In genomic region chr13:41150058-41150457, GRCh38 we compare ENCODE assay signal across 25 cellular contexts. TPM values are rescaled to one million over a fixed set of nuclear protein-coding genes. Genes with fewer than 3 reads are reported as not detected.
DNase-seq lines count a peak whose midpoint lies in the region; ATAC-seq, FAIRE-seq and TF ChIP-seq lines count a peak whose summit lies in the region.
"Had no signal": no experiment of that assay in that cellular context is flagged by ENCODE, and none has a peak within 500 bp of the region (broad histone marks: within the 10 kb centered on the region; RNA-seq: fewer than 3 reads in every experiment).

No MANE protein-coding gene starts in this region.

- H2BK15ac ChIP-seq in IMR-90 (ENCODE audit: low read depth, low read length), result no peak overlapping the region

- H2AFZ ChIP-seq in IMR-90 (replicated peaks; ENCODE audit: low read length, poor library complexity) (no peak overlapping the region), K562 (ENCODE audit: low read depth, low read length) (no peak overlapping the region)
- H2AFZ ChIP-seq: GM23248 had no signal

- no peak overlapping the region for H2AK9ac ChIP-seq in IMR-90 (replicated peaks; ENCODE audit: low read depth, low read length, poor library complexity)

- H3K4me1 ChIP-seq in IMR-90 (ENCODE audit: control insufficient read depth, insufficient read depth, low read length) (peaks cover 3% of the 10 kb centered on the region), K562 (replicated peaks in 1 of 2; ENCODE audit: control insufficient read depth in 2 of 2, insufficient read depth in 2 of 2, low read length in 2 of 2) (no peaks in the 10 kb centered on the region)
- H3K4me1 ChIP-seq: BE2C, HAP-1 had no signal

- H3K27me3 Mint-ChIP-seq in immature natural killer cell (ENCODE audit: low read depth in 3 of 3), result peaks cover 8 to 10% (median 8%) of the 10 kb centered on the region in 3 donors
- H3K27me3 Mint-ChIP-seq: CD4-positive, CD25-positive, alpha-beta regulatory T cell; IgD-negative memory B cell had no signal

- WGBS in IMR-90 (ENCODE audit: extremely low coverage in 2 of 2, insufficient read length in 1 of 2), 2 experiments, result 86% methylated on average over 1 of the region's 2 CpGs; no CpG with 5 or more reads in 1 of the 2 experiments
- 14% methylated on average over 2 of the region's 2 CpGs for WGBS in K562 (ENCODE audit: insufficient coverage, low coverage, missing lambda C conversion rate)

- in situ Hi-C loops in IMR-90 (cut with MboI; ENCODE audit: low sequenced_read_pairs), result no loop called here
- in situ Hi-C loops in K562 (cut with MboI), result no loop called here

- no peaks in the 10 kb centered on the region for H3K27me3 ChIP-seq in IMR-90 (ENCODE audit: control insufficient read depth, insufficient read depth, low read length)
- H3K27me3 ChIP-seq in K562 (ENCODE audit: control insufficient read depth in 2 of 2, insufficient read depth in 2 of 2, low read length in 2 of 2), result no peaks in the 10 kb centered on the region
- H3K27me3 ChIP-seq: BE2C had no signal

- no peak overlapping the region for H3K56ac ChIP-seq in IMR-90 (ENCODE audit: extremely low read depth, insufficient read depth, low read length)

- H3K36me3 ChIP-seq in IMR-90 (ENCODE audit: control insufficient read depth, insufficient read depth, low read length), result no peaks in the 10 kb centered on the region
- H3K36me3 ChIP-seq in K562 (ENCODE audit: control insufficient read depth, insufficient read depth, low read length), result no peaks in the 10 kb centered on the region
- H3K36me3 ChIP-seq: BE2C, HAP-1 had no signal

- no peak overlapping the region for H2BK20ac ChIP-seq in IMR-90 (ENCODE audit: low read depth, low read length)

- H3K23ac ChIP-seq in IMR-90 (ENCODE audit: low read depth, low read length), result no peak overlapping the region

- H3K27ac Mint-ChIP-seq in immature natural killer cell, result no peak overlapping the region
- H3K27ac Mint-ChIP-seq: CD4-positive, CD25-positive, alpha-beta regulatory T cell; CD8-positive, alpha-beta memory T cell had no signal

- DNase-seq in HT1080 (ENCODE audit: low read depth) (peak; percentile 11), IMR-90 (no peak), K562 (ENCODE audit: extremely low read depth in 1 of 4, low spot score in 3 of 4) (no peak), NCI-H82 treated with DMSO at 0.1 percent for 48 hours (lab: John Stamatoyannopoulos, UW; ENCODE audit: unreplicated experiment) (no peak), immature natural killer cell (no peak), NCI-H187 (lab: John Stamatoyannopoulos, UW) (no peak)
- DNase-seq: ACHN; BE2C; C1 segment of cervical spinal cord; CD4-positive, CD25-positive, alpha-beta regulatory T cell; CD8-positive, alpha-beta memory T cell; COR-L47; DMS 273 treated with DMSO at 0.1 percent for 48 hours; DMS79; GF-D8; GM23248 had no signal

- H3K27ac ChIP-seq in IMR-90 (ENCODE audit: insufficient read depth, low read length), result no peak overlapping the region
- H3K27ac ChIP-seq in K562 (ENCODE audit: extremely low read depth, low read depth, low read length), result no peak overlapping the region
- H3K27ac ChIP-seq: GM23248, HL-60, KMS-11 had no signal

- no peaks in the 10 kb centered on the region for H3K79me1 ChIP-seq in IMR-90 (ENCODE audit: low read depth in 1 of 2, low read length in 2 of 2)

- no peak for FAIRE-seq in K562 (lab: Jason Lieb, UNC)
- FAIRE-seq: A204.1, GM19239, HTR-8/SVneo had no signal

- H4K91ac ChIP-seq in IMR-90 (ENCODE audit: insufficient read depth, low read depth, low read length), result no peak overlapping the region

- H3K9me3 ChIP-seq in IMR-90 (ENCODE audit: control insufficient read depth, insufficient read depth, low read length) (peaks cover 45% of the 10 kb centered on the region), K562 (replicated peaks; ENCODE audit: control insufficient read depth, insufficient read depth, low read depth, low read length) (peaks cover 17% of the 10 kb centered on the region)
- H3K9me3 ChIP-seq: BE2C had no signal

- H3K14ac ChIP-seq in IMR-90 (replicated peaks; ENCODE audit: low read depth, low read length), result no peak overlapping the region

- H3K4me3 Mint-ChIP-seq in immature natural killer cell, result no peak overlapping the region
- H3K4me3 Mint-ChIP-seq: CD4-positive, CD25-positive, alpha-beta regulatory T cell; CD8-positive, alpha-beta memory T cell had no signal

- no peak for TF ChIP-seq CTCF in IMR-90 (conservative IDR thresholded peaks at IDR 0.05; ENCODE audit: low read depth, low read length)
- TF ChIP-seq CTCF in K562 (IDR thresholded peaks at IDR 0.05 in 2 of 3, conservative IDR thresholded peaks at IDR 0.05 in 1 of 3; ENCODE audit: insufficient read depth in 2 of 3, low read depth in 1 of 3, low read length in 3 of 3), result no peak

- H3K4me3 ChIP-seq in IMR-90 (ENCODE audit: insufficient read depth, low read depth, low read length) (no peak overlapping the region), K562 (no peak overlapping the region)
- H3K4me3 ChIP-seq: GM23248, HAP-1 had no signal

- BruUV-seq in IMR-90 (replicated peaks; lab: Mats Ljungman, UMichigan) (no TSS peak), K562 (replicated peaks; lab: Mats Ljungman, UMichigan) (no TSS peak)

- H4K5ac ChIP-seq in IMR-90 (ENCODE audit: low read depth, low read length), result no peak overlapping the region

- CTCF ChIA-PET in IMR-90 (lab: Yijun Ruan, JAX) (no interaction called here), K562 (lab: Yijun Ruan, JAX; ENCODE audit: low intra/inter-chr PET ratio) (no interaction called here)

- no peaks in the 10 kb centered on the region for H4K20me1 ChIP-seq in IMR-90 (ENCODE audit: insufficient read depth, low read length)
- no peaks in the 10 kb centered on the region for H4K20me1 ChIP-seq in K562 (replicated peaks; ENCODE audit: control insufficient read depth, insufficient read depth, low read length)

- H3K4me2 ChIP-seq in IMR-90 (ENCODE audit: low read depth, low read length) (no peak overlapping the region), K562 (ENCODE audit: insufficient read depth, low read length) (no peak overlapping the region)
- H3K4me2 ChIP-seq: KMS-11 had no signal

- ATAC-seq in IMR-90 (ENCODE audit: low read depth) (no peak), K562 (no peak), esophagus mucosa (peak; percentile 63), GM18505 (IDR thresholded peaks at IDR 0.05; ENCODE audit: unreplicated experiment) (no peak)

- no peak overlapping the region for H3K4ac ChIP-seq in IMR-90 (ENCODE audit: low read depth, low read length)

- H3K79me2 ChIP-seq in K562 (ENCODE audit: control insufficient read depth, insufficient read depth, low read length), result no peaks in the 10 kb centered on the region

- H3K36me3 Mint-ChIP-seq in immature natural killer cell, result peaks cover 59 to 66% (median 61%) of the 10 kb centered on the region in 3 donors

- H2BK5ac ChIP-seq in IMR-90 (ENCODE audit: low read depth, low read length, poor library complexity, severe bottlenecking), result no peak overlapping the region

- peaks cover 4% of the 10 kb centered on the region; the same call in 1 of the 2 replicates for H3K9me1 ChIP-seq in IMR-90 (ENCODE audit: insufficient read depth, low read length)
- no peaks in the 10 kb centered on the region for H3K9me1 ChIP-seq in K562 (ENCODE audit: control insufficient read depth, insufficient read depth, low read length)

- TF ChIP-seq EP300 in K562 (IDR thresholded peaks at IDR 0.05; ENCODE audit: low read length), result no peak

- H3K4me1 Mint-ChIP-seq in immature natural killer cell, result no peaks in the 10 kb centered on the region
- H3K4me1 Mint-ChIP-seq: CD8-positive, alpha-beta memory T cell; IgD-negative memory B cell had no signal

- dilution Hi-C loops in IMR-90 (cut with HindIII; ENCODE audit: low sequenced_read_pairs, unreplicated experiment), result no loop called here

- H3K9ac ChIP-seq in IMR-90 (ENCODE audit: low read depth, low read length), result no peak overlapping the region
- no peak overlapping the region for H3K9ac ChIP-seq in K562 (ENCODE audit: insufficient read depth in 1 of 2, low read depth in 2 of 2, low read length in 2 of 2)
- H3K9ac ChIP-seq: GM23248, KMS-11 had no signal

- no peak for TF ChIP-seq POLR2A in IMR-90 (IDR thresholded peaks at IDR 0.05; ENCODE audit: low read depth, low read length)
- TF ChIP-seq POLR2A in K562 (conservative IDR thresholded peaks at IDR 0.05), result no peak
- TF ChIP-seq POLR2A in GM18505 (IDR thresholded peaks at IDR 0.05; ENCODE audit: borderline replicate concordance, extremely low read depth, insufficient read depth, insufficient read length), result no peak

- no peak overlapping the region for H2AK5ac ChIP-seq in IMR-90 (ENCODE audit: low read depth, low read length)

- intact Hi-C loops in IMR-90 (cut with micrococcal nuclease), result no loop called here
- intact Hi-C loops in K562 (cut with micrococcal nuclease), result no loop called here

- H2BK120ac ChIP-seq in IMR-90 (ENCODE audit: low read depth, low read length), result peak overlapping the region; percentile 6; the same call in 1 of the 2 replicates

- H3K9me3 Mint-ChIP-seq in immature natural killer cell, result peaks cover 29 to 63% (median 55%) of the 10 kb centered on the region in 6 donors

- no peak overlapping the region for H4K8ac ChIP-seq in IMR-90 (ENCODE audit: low read depth in 2 of 2, low read length in 2 of 2)

- no peak overlapping the region for H3K18ac ChIP-seq in IMR-90 (ENCODE audit: low read depth, low read length)

- POLR2A ChIA-PET in IMR-90 (lab: Charles Lee; ENCODE audit: unreplicated experiment), result no interaction called here
- POLR2A ChIA-PET in K562 (lab: Yijun Ruan, JAX), result no interaction called here

- TF ChIP-seq RAD21 in IMR-90 (IDR thresholded peaks at IDR 0.05; ENCODE audit: low read length) (no peak), K562 (CRISPR knock-in tag; conservative IDR thresholded peaks at IDR 0.05 in 1 of 2, IDR thresholded peaks at IDR 0.05 in 1 of 2) (no peak)

RNA-seq across cellular contexts. Expression of gene KBTBD6, which starts 17.5 kb away (rescaled TPM):
- 10.6 and 12.2 TPM in 2 replicates for total RNA-seq in HT1080 (2014; rRNA removed; shearing (Covaris generic))
- polyA plus RNA-seq in HT1080 (2015; cell fraction: cytosol; rRNA removed), result 5.9 and 6.8 TPM in 2 replicates
- polyA plus RNA-seq in HT1080 (2015; cell fraction: nucleus; rRNA removed), result 8.8 and 9.4 TPM in 2 replicates
- total RNA-seq in IMR-90 (2012; rRNA removed), result 14.7 and 18.3 TPM in 2 replicates
- polyA plus RNA-seq in IMR-90 (2012; rRNA removed), result 3.0 and 3.6 TPM in 2 replicates
- polyA plus RNA-seq in IMR-90 (2012; cell fraction: cytosol; rRNA removed), result 2.0 and 2.3 TPM in 2 replicates
- polyA plus RNA-seq in IMR-90 (2012; cell fraction: nucleus; rRNA removed; ENCODE audit: low replicate concordance), result 0.98 and 1.2 TPM in 2 replicates
- total RNA-seq in K562 (2011; cell fraction: chromatin; rRNA removed; ENCODE audit: low replicate concordance), result 4.5 and 6.3 TPM in 2 replicates
- total RNA-seq in K562 (2011; cell fraction: nucleolus; rRNA removed), result 5.0 and 5.9 TPM in 2 replicates
- 3.9 and 5.2 TPM in 2 replicates for total RNA-seq in K562 (2011; cell fraction: nucleoplasm; rRNA removed)
- total RNA-seq in K562 (2014; rRNA removed), result 3.3 and 4.3 TPM in 2 replicates
- total RNA-seq in K562 (2014; rRNA removed; fragmentation: Illumina TruSeq; extraction: Trizol), result 3.9 TPM in 2 replicates
- total RNA-seq in K562 (2015; rRNA removed; fragmentation: Illumina TruSeq; extraction: Trizol), result 4.6 and 4.9 TPM in 2 replicates
- total RNA-seq in K562 (2021), result 3.8 and 4.9 TPM in 2 replicates
- polyA plus RNA-seq in K562 (2011; rRNA removed), result 2.6 and 3.4 TPM in 2 replicates
- 2.6 and 3.2 TPM in 2 replicates for polyA plus RNA-seq in K562 (2011; cell fraction: cytosol; rRNA removed)
- 1.1 and 1.2 TPM in 2 replicates for polyA plus RNA-seq in K562 (2011; cell fraction: nucleus; rRNA removed)
- polyA plus RNA-seq in K562 (2012), result 2.6 and 3.2 TPM in 2 replicates
- polyA plus RNA-seq in K562 (2014; fragmentation: Illumina TruSeq; extraction: Trizol), result 2.8 and 3.2 TPM in 2 replicates
- 1 to 10 TPM; 2.1 to 2.8 TPM for polyA plus RNA-seq in K562 (2014; fragmentation: Nextera tagmentation; extraction: Ambion mirVana)
- 1.9 and 2.5 TPM in 2 replicates for polyA plus RNA-seq in K562 (2014; rRNA removed)
- 7.6 and 7.7 TPM in 2 replicates for polyA minus RNA-seq in K562 (2011; rRNA and poly(A)+ RNA removed)
- 3.6 and 3.8 TPM in 2 replicates for polyA minus RNA-seq in K562 (2011; cell fraction: cytosol; rRNA and poly(A)+ RNA removed)
- 2.3 and 4.3 TPM in 2 replicates for polyA minus RNA-seq in K562 (2011; cell fraction: nucleus; rRNA and poly(A)+ RNA removed)
- 2.9 TPM for total RNA-seq in esophagus mucosa
- 1 to 10 TPM; 1.7 to 9.0 (median 2.3) TPM for polyA plus RNA-seq in immature natural killer cell

RNA-seq across cellular contexts. Expression of gene KBTBD7, which starts 44.3 kb away (rescaled TPM):
- 4.1 and 4.3 TPM in 2 replicates for total RNA-seq in HT1080 (2014; rRNA removed; shearing (Covaris generic))
- polyA plus RNA-seq in HT1080 (2015; cell fraction: cytosol; rRNA removed), result 4.0 and 5.1 TPM in 2 replicates
- polyA plus RNA-seq in HT1080 (2015; cell fraction: nucleus; rRNA removed), result 7.7 and 8.2 TPM in 2 replicates
- total RNA-seq in IMR-90 (2012; rRNA removed) (7.9 and 9.4 TPM in 2 replicates), K562 (2014; rRNA removed) (2.3 and 3.7 TPM in 2 replicates), K562 (2014; rRNA removed; fragmentation: Illumina TruSeq; extraction: Trizol) (3.5 and 3.6 TPM in 2 replicates), K562 (2015; rRNA removed; fragmentation: Illumina TruSeq; extraction: Trizol) (3.9 and 4.1 TPM in 2 replicates), K562 (2021) (4.4 and 4.5 TPM in 2 replicates), esophagus mucosa (2.0 TPM)
- polyA plus RNA-seq in IMR-90 (2012; rRNA removed) (1.8 and 2.1 TPM in 2 replicates), K562 (2011; rRNA removed) (3.6 and 3.9 TPM in 2 replicates), K562 (2014; fragmentation: Illumina TruSeq; extraction: Trizol) (2.9 and 3.3 TPM in 2 replicates), K562 (2014; fragmentation: Nextera tagmentation; extraction: Ambion mirVana) (1 to 10 TPM; 1.8 to 2.3 TPM), K562 (2014; rRNA removed) (2.5 TPM in 2 replicates), immature natural killer cell (10 to 100 TPM in 1 of 3 donors, 1 to 10 TPM in 2; 5.1 to 14.8 (median 7.0) TPM)
- polyA plus RNA-seq in IMR-90 (2012; cell fraction: cytosol; rRNA removed), result 1.0 and 1.5 TPM in 2 replicates
- 0.66 and 0.91 TPM in 2 replicates for polyA plus RNA-seq in IMR-90 (2012; cell fraction: nucleus; rRNA removed; ENCODE audit: low replicate concordance)
- 4.3 and 4.7 TPM in 2 replicates for total RNA-seq in K562 (2011; cell fraction: chromatin; rRNA removed; ENCODE audit: low replicate concordance)
- total RNA-seq in K562 (2011; cell fraction: nucleolus; rRNA removed), result 5.2 and 6.4 TPM in 2 replicates
- 3.7 and 4.8 TPM in 2 replicates for total RNA-seq in K562 (2011; cell fraction: nucleoplasm; rRNA removed)
- polyA plus RNA-seq in K562 (2011; cell fraction: cytosol; rRNA removed), result 3.9 and 4.1 TPM in 2 replicates
- polyA plus RNA-seq in K562 (2011; cell fraction: nucleus; rRNA removed), result 2.3 and 2.8 TPM in 2 replicates
- 3.0 and 3.5 TPM in 2 replicates for polyA plus RNA-seq in K562 (2012)
- polyA minus RNA-seq in K562 (2011; rRNA and poly(A)+ RNA removed), result 9.9 and 10.9 TPM in 2 replicates
- 4.7 and 6.4 TPM in 2 replicates for polyA minus RNA-seq in K562 (2011; cell fraction: cytosol; rRNA and poly(A)+ RNA removed)
- polyA minus RNA-seq in K562 (2011; cell fraction: nucleus; rRNA and poly(A)+ RNA removed), result 5.5 and 11.1 TPM in 2 replicates
